21 cellular contexts compared by ENCODE assay signal in the genomic region with DNA sequence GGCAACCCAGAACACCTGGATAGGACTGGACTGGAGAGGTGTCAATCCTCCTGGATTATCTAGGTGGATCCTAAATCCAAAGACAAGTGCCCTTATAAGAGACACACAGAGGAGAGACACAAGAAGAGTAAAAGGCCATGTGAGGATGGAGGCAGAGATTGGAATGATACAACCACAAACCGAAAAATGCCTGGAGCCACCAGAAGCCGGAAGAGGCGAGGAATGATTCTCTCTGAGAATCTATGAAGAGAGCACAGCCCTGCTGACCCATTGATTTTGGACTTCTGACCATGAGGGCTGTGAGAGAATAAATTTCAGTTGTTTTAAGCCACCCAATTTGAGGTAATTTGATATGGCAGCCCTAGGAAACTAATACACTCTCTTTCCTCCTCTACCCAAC. TPM values are rescaled to one million over a fixed set of nuclear protein-coding genes. Genes with fewer than 3 reads are reported as not detected.
"Had no signal": no experiment of that assay in that cellular context is flagged by ENCODE, and none has a peak within 500 bp of the region (broad histone marks: within the 10 kb centered on the region; RNA-seq: fewer than 3 reads in every experiment).

No MANE protein-coding gene starts in this region.

- H3K27ac Mint-ChIP-seq: stimulated activated naive B cell treated with anti-CD40 and anti-IgM and Interleukin-4, amounts not matched to agents 10 μg/mL and 1 μg/mL and 100 μg/mL, for 72 hours had no signal

- H3K4me3 Mint-ChIP-seq: naive thymus-derived CD4-positive, alpha-beta T cell; stimulated activated naive B cell treated with anti-CD40 and anti-IgM and Interleukin-4, amounts not matched to agents 10 μg/mL and 1 μg/mL and 100 μg/mL, for 72 hours had no signal

- H3K9me3 Mint-ChIP-seq: stimulated activated naive B cell treated with anti-CD40 and anti-IgM and Interleukin-4, amounts not matched to agents 10 μg/mL and 1 μg/mL and 100 μg/mL, for 72 hours had no signal

- H3K27me3 ChIP-seq: neutrophil had no signal

- H3K4me1 ChIP-seq: gastrocnemius medialis, heart right ventricle, psoas muscle, spleen, stomach had no signal

- H3K27ac ChIP-seq: gastrocnemius medialis, heart right ventricle, neutrophil, psoas muscle, spleen, stomach, thoracic aorta had no signal

- H3K36me3 ChIP-seq: gastrocnemius medialis, heart right ventricle, neutrophil, spleen, stomach, thoracic aorta had no signal

- ATAC-seq: esophagus mucosa; gastrocnemius medialis; heart right ventricle; naive thymus-derived CD4-positive, alpha-beta T cell; psoas muscle; sciatic nerve; stimulated activated naive B cell treated with anti-CD40 and anti-IgM and Interleukin-4, amounts not matched to agents 10 μg/mL and 1 μg/mL and 100 μg/mL, for 72 hours had no signal

- H3K27me3 Mint-ChIP-seq: naive thymus-derived CD4-positive, alpha-beta T cell had no signal

- H3K9me3 ChIP-seq: gastrocnemius medialis, heart right ventricle, neutrophil, psoas muscle, spleen, stomach, thoracic aorta had no signal

- H3K4me1 Mint-ChIP-seq: stimulated activated naive B cell treated with anti-CD40 and anti-IgM and Interleukin-4, amounts not matched to agents 10 μg/mL and 1 μg/mL and 100 μg/mL, for 72 hours had no signal

- H3K4me3 ChIP-seq: gastrocnemius medialis, heart right ventricle, psoas muscle, spleen, stomach, thoracic aorta had no signal

- DNase-seq: effector memory CD4-positive, alpha-beta T cell; gastrocnemius medialis; heart right ventricle; hypothalamus; kidney glomerular epithelial cell; naive thymus-derived CD4-positive, alpha-beta T cell; psoas muscle; retina; spleen; stimulated activated CD4-positive, alpha-beta T cell treated with anti-CD3 and anti-CD28 coated beads, Interleukin-15, amount 100 ng/mL, for 24 hours; stimulated activated CD4-positive, alpha-beta T cell treated with anti-CD3 and anti-CD28 coated beads, Interleukin-1b, Interleukin-23, amount 100 ng/mL, for 48 hours; stimulated activated CD4-positive, alpha-beta T cell treated with anti-CD3 and anti-CD28 coated beads, Interleukin-4, amount 100 ng/mL, for 4 hours; stimulated activated naive B cell treated with anti-CD40 and anti-IgM and Interleukin-4, amounts not matched to agents 10 μg/mL and 1 μg/mL and 100 μg/mL, for 72 hours; stomach; substantia nigra had no signal

- H3K36me3 Mint-ChIP-seq: naive thymus-derived CD4-positive, alpha-beta T cell; stimulated activated naive B cell treated with anti-CD40 and anti-IgM and Interleukin-4, amounts not matched to agents 10 μg/mL and 1 μg/mL and 100 μg/mL, for 72 hours had no signal

RNA-seq across cellular contexts. Expression of a gene that starts 20.1 kb away (rescaled TPM):
- total RNA-seq: lung microvascular endothelial cell, osteoblast had no signal
